13 cellular contexts compared by ENCODE assay signal in the genomic region with DNA sequence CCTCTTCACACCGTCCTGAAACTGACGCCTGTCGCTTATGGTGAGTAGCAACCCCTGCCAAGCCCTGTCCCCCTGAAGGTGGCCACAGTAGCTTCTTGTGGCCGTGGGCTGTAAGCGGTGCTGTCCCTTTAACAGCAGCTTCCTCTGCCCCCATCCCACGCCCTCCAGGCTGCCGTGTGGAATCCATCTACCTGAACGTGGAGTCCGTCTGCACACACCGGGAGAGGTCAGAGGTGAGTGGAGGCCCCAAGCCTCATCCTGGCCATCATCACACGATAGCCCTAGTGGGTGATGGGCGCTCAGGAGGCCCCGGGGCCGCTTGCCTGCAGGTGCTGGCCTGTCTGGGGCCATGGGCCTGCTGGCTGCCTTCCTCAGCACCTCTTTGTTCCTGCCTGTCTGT.
"Had no signal": no experiment of that assay in that cellular context is flagged by ENCODE, and none has a peak within 500 bp of the region (broad histone marks: within the 10 kb centered on the region; RNA-seq: fewer than 3 reads in every experiment).

No MANE protein-coding gene starts in this region.

- H3K4me3 ChIP-seq: body of pancreas, SK-N-MC, stomach, uterus had no signal

- DNase-seq: activated CD4-positive, alpha-beta T cell treated with anti-CD3 and anti-CD28 coated beads, Interleukin-2, amount 10 ng/mL, durations not matched to agents 24 days and 14 days; activated naive CD4-positive, alpha-beta T cell treated with Interleukin-2 at 50 U/mL for 16 hours; body of pancreas; erythroblast; left cardiac atrium; naive thymus-derived CD4-positive, alpha-beta T cell; occipital lobe; stimulated activated CD4-positive, alpha-beta T cell treated with anti-CD3 and anti-CD28 coated beads, Interleukin-12 subunit alpha, Interleukin-12 subunit beta, amount 100 ng/mL, for 4 hours; stimulated activated CD4-positive, alpha-beta T cell treated with anti-CD3 and anti-CD28 coated beads, Interleukin-2, amount 100 ng/mL, for 48 hours; stomach; uterus had no signal

- H3K4me1 ChIP-seq: body of pancreas, stomach had no signal

- H3K36me3 ChIP-seq: uterus had no signal

- H3K27ac Mint-ChIP-seq: dendritic cell treated with granulocyte-macrophage colony-stimulating factor and Interleukin-4, amounts not matched to agents 40 ng/mL and 50 ng/mL, for 4 days had no signal

- ATAC-seq: body of pancreas; left cardiac atrium; naive thymus-derived CD4-positive, alpha-beta T cell had no signal

- H3K4me3 Mint-ChIP-seq: activated CD4-positive, alpha-beta T cell treated with anti-CD3 and anti-CD28 coated beads, Interleukin-2, amount 10 ng/mL, durations not matched to agents 24 days and 14 days; dendritic cell treated with granulocyte-macrophage colony-stimulating factor and Interleukin-4, amounts not matched to agents 40 ng/mL and 50 ng/mL, for 4 days; naive thymus-derived CD4-positive, alpha-beta T cell had no signal

- H3K9me3 ChIP-seq: body of pancreas, stomach, uterus had no signal

- H3K27ac ChIP-seq: body of pancreas, SK-N-MC, stomach, uterus had no signal

- H3K9me3 Mint-ChIP-seq: activated CD4-positive, alpha-beta T cell treated with anti-CD3 and anti-CD28 coated beads, Interleukin-2, amount 10 ng/mL, durations not matched to agents 24 days and 14 days; dendritic cell treated with granulocyte-macrophage colony-stimulating factor and Interleukin-4, amounts not matched to agents 40 ng/mL and 50 ng/mL, for 4 days had no signal

- H3K27me3 ChIP-seq: body of pancreas, stomach, uterus had no signal

- H3K27me3 Mint-ChIP-seq: activated CD4-positive, alpha-beta T cell treated with anti-CD3 and anti-CD28 coated beads, Interleukin-2, amount 10 ng/mL, durations not matched to agents 24 days and 14 days; dendritic cell treated with granulocyte-macrophage colony-stimulating factor and Interleukin-4, amounts not matched to agents 40 ng/mL and 50 ng/mL, for 4 days; naive thymus-derived CD4-positive, alpha-beta T cell had no signal
